8 cellular contexts compared by ENCODE assay signal in genomic region chr2:42810126-42810970, GRCh38. TPM values are rescaled to one million over a fixed set of nuclear protein-coding genes. Genes with fewer than 3 reads are reported as not detected.
DNase-seq lines count a peak whose midpoint lies in the region; ATAC-seq and TF ChIP-seq lines count a peak whose summit lies in the region.

No MANE protein-coding gene starts in this region.

- peaks cover 19% of the 10 kb centered on the region for H3K36me3 Mint-ChIP-seq in central memory CD8-positive, alpha-beta T cell (ENCODE audit: insufficient read depth)

- H3K4me1 Mint-ChIP-seq in central memory CD8-positive, alpha-beta T cell = peaks cover 29% of the 10 kb centered on the region

- peak overlapping the region; percentile 97 for H3K4me3 Mint-ChIP-seq in central memory CD8-positive, alpha-beta T cell

- H3K27me3 Mint-ChIP-seq in central memory CD8-positive, alpha-beta T cell = no peaks in the 10 kb centered on the region

- H3K36me3 ChIP-seq in kidney epithelial cell (ENCODE audit: control insufficient read depth, insufficient read depth, low read length) = no peaks in the 10 kb centered on the region

- no peaks in the 10 kb centered on the region for H3K27me3 ChIP-seq in kidney epithelial cell (ENCODE audit: control insufficient read depth, insufficient read depth, low read length)

- DNase-seq in AG09319 (ENCODE audit: extremely low read depth, low read depth) (peak; percentile 92), NCI-H345 (lab: John Stamatoyannopoulos, UW) (peak; percentile 91), kidney epithelial cell (ENCODE audit: low read depth) (peak; percentile 82)
- peak; percentile 90 for DNase-seq in activated CD4-positive, CD25-positive, alpha-beta regulatory T cell treated with anti-CD3 and anti-CD28 coated beads, Interleukin-2, amount 50 U/mL, for 16 hours (ENCODE audit: low read depth, low spot score)
- peak; percentile 98 to 99 for DNase-seq in central memory CD8-positive, alpha-beta T cell (ENCODE audit: low spot score in 2 of 2)
- peak; percentile 94 for DNase-seq in stimulated activated CD4-positive, alpha-beta T cell treated with anti-CD3 and anti-CD28 coated beads, Interleukin-15, amount 100 ng/mL, for 24 hours

- peaks cover 5% of the 10 kb centered on the region for H3K9me3 Mint-ChIP-seq in central memory CD8-positive, alpha-beta T cell

- peak; percentile 75 for ATAC-seq in GM19023 (IDR thresholded peaks at IDR 0.05; ENCODE audit: unreplicated experiment)
- peak; percentile 73 for ATAC-seq in HG03280 (IDR thresholded peaks at IDR 0.05; ENCODE audit: unreplicated experiment)
- ATAC-seq in central memory CD8-positive, alpha-beta T cell (replicated peaks; ENCODE audit: extremely low read depth, poor library complexity, severe bottlenecking) = peak; percentile 81

- H3K27ac Mint-ChIP-seq in central memory CD8-positive, alpha-beta T cell (ENCODE audit: low read depth) = peak overlapping the region; percentile 100

- no peak for TF ChIP-seq CTCF in AG09319 (IDR thresholded peaks at IDR 0.05; ENCODE audit: low read depth, low read length)
- peak; percentile 1 for TF ChIP-seq CTCF in kidney epithelial cell (IDR thresholded peaks at IDR 0.05; ENCODE audit: insufficient read depth, low read length, poor library complexity, severe bottlenecking)

- H3K4me3 ChIP-seq in kidney epithelial cell (ENCODE audit: low read depth, low read length) = peak overlapping the region; percentile 71

RNA-seq across cellular contexts. Expression of gene HAAO, which starts 18.0 kb away (rescaled TPM):
- total RNA-seq in kidney epithelial cell = 1.5 and 2.8 TPM in 2 replicates

RNA-seq across cellular contexts. Expression of gene OXER1, which starts 46.4 kb away (rescaled TPM):
- total RNA-seq in kidney epithelial cell = 0.75 and 0.82 TPM in 2 replicates

Comparison
In these comparisons a context has a peak if more than half of its experiments do, and no peak if none do; other contexts are left out.
1. Peak in every context shown above with its lines: DNase-seq, ATAC-seq and H3K4me3 ChIP-seq.